In the genomic region with DNA sequence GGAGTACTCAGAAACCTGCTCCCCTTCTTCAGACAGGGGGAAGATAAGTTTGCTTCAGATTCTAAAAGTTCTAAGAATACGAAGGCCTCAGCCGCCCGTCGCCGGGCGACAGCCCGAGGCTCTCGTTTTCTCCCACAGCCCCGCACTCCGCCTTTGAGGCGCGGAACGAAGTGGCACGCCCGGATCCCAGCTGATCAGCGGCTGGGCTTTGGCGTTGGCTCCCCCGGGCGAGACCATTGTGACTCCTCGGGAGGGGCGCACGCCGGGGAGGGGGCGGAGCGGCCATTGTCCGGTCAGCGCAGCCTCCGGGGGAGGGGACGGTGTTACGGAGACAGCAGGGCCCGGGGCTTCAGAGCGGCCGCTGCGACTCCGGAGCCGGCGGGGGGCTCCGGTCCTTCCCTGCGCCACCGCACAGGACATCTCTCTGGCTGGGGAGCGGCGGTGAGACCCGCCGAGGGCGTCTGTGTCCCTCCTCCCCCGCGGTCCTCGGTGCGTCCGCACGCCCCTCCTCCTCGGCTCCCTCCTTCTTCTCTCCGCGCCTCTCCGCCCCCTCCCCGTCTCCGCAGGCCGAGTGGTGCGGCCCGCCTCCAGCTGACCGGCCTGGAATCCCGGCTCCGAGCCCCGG, we compare ENCODE assay signal across 1 cellular context.
TF ChIP-seq lines count a peak whose summit lies in the region.

A gene with protein sequence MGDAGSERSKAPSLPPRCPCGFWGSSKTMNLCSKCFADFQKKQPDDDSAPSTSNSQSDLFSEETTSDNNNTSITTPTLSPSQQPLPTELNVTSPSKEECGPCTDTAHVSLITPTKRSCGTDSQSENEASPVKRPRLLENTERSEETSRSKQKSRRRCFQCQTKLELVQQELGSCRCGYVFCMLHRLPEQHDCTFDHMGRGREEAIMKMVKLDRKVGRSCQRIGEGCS (plus strand): TSS at position 551 of the 625 bp plus-strand sequence. CDS start 219 bp downstream, outside the sequence.

TF ChIP-seq in K562, 482 proteins besides CTCF, POLR2A, EP300 and RAD21 (continued from another document and continues in another):
- TF ChIP-seq, protein P1, sequence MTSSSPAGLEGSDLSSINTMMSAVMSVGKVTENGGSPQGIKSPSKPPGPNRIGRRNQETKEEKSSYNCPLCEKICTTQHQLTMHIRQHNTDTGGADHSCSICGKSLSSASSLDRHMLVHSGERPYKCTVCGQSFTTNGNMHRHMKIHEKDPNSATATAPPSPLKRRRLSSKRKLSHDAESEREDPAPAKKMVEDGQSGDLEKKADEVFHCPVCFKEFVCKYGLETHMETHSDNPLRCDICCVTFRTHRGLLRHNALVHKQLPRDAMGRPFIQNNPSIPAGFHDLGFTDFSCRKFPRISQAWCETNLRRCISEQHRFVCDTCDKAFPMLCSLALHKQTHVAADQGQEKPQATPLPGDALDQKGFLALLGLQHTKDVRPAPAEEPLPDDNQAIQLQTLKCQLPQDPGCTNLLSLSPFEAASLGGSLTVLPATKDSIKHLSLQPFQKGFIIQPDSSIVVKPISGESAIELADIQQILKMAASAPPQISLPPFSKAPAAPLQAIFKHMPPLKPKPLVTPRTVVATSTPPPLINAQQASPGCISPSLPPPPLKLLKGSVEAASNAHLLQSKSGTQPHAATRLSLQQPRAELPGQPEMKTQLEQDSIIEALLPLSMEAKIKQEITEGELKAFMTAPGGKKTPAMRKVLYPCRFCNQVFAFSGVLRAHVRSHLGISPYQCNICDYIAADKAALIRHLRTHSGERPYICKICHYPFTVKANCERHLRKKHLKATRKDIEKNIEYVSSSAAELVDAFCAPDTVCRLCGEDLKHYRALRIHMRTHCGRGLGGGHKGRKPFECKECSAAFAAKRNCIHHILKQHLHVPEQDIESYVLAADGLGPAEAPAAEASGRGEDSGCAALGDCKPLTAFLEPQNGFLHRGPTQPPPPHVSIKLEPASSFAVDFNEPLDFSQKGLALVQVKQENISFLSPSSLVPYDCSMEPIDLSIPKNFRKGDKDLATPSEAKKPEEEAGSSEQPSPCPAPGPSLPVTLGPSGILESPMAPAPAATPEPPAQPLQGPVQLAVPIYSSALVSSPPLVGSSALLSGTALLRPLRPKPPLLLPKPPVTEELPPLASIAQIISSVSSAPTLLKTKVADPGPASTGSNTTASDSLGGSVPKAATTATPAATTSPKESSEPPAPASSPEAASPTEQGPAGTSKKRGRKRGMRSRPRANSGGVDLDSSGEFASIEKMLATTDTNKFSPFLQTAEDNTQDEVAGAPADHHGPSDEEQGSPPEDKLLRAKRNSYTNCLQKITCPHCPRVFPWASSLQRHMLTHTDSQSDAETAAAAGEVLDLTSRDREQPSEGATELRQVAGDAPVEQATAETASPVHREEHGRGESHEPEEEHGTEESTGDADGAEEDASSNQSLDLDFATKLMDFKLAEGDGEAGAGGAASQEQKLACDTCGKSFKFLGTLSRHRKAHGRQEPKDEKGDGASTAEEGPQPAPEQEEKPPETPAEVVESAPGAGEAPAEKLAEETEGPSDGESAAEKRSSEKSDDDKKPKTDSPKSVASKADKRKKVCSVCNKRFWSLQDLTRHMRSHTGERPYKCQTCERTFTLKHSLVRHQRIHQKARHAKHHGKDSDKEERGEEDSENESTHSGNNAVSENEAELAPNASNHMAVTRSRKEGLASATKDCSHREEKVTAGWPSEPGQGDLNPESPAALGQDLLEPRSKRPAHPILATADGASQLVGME (CRISPR knock-in tag; IDR thresholded peaks at IDR 0.05): no peak
- 0 out of 2 replicates have a peak, but pooled peaks have one; percentile 58 for TF ChIP-seq ZNF12 (CRISPR knock-in tag; IDR thresholded peaks at IDR 0.05)
- TF ChIP-seq KDM4B (IDR thresholded peaks at IDR 0.05; ENCODE audit: borderline replicate concordance in 2 of 2, low read depth in 1 of 2): peak in 1 of 2 experiments; percentile 65; a peak in 1 of 4 replicates
- no peak for TF ChIP-seq CCAR2 (IDR thresholded peaks at IDR 0.05; ENCODE audit: low read depth, low read length)
- peak; percentile 10; the same call in 1 of the 2 replicates for TF ChIP-seq PML (IDR thresholded peaks at IDR 0.05; ENCODE audit: low read length)
- no peak for TF ChIP-seq ZNF707 (CRISPR knock-in tag; conservative IDR thresholded peaks at IDR 0.05)
- peak; percentile 66 for TF ChIP-seq PRPF4 (IDR thresholded peaks at IDR 0.05; ENCODE audit: insufficient read depth, low read depth, low read length, poor library complexity, severe bottlenecking)
- no peak for TF ChIP-seq MCM5 (IDR thresholded peaks at IDR 0.05; ENCODE audit: low read depth)
- TF ChIP-seq ZKSCAN1 (IDR thresholded peaks at IDR 0.05; ENCODE audit: low read depth, low read length): no peak; the same call in 1 of the 2 replicates
- TF ChIP-seq TOE1 (IDR thresholded peaks at IDR 0.05; ENCODE audit: borderline replicate concordance): peak; percentile 98
- no peak for TF ChIP-seq TOE1 (CRISPR knock-in tag; IDR thresholded peaks at IDR 0.05; ENCODE audit: borderline replicate concordance, low read depth)
- peak; percentile 45; the same call in 1 of the 2 replicates for TF ChIP-seq TRIM28 (IDR thresholded peaks at IDR 0.05)
- TF ChIP-seq, protein P2, sequence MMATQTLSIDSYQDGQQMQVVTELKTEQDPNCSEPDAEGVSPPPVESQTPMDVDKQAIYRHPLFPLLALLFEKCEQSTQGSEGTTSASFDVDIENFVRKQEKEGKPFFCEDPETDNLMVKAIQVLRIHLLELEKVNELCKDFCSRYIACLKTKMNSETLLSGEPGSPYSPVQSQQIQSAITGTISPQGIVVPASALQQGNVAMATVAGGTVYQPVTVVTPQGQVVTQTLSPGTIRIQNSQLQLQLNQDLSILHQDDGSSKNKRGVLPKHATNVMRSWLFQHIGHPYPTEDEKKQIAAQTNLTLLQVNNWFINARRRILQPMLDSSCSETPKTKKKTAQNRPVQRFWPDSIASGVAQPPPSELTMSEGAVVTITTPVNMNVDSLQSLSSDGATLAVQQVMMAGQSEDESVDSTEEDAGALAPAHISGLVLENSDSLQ (IDR thresholded peaks at IDR 0.05): peak; percentile 30; the same call in 1 of the 2 replicates
- TF ChIP-seq KLF13 (tag; IDR thresholded peaks at IDR 0.05; ENCODE audit: borderline replicate concordance, low read depth): peak; percentile 92
- TF ChIP-seq HDAC3 (IDR thresholded peaks at IDR 0.05; ENCODE audit: borderline replicate concordance, partially characterized antibody): peak; percentile 61
- TF ChIP-seq POLR2G (IDR thresholded peaks at IDR 0.05; ENCODE audit: low read depth, low read length): peak; percentile 88
- TF ChIP-seq XRCC5 (IDR thresholded peaks at IDR 0.05; ENCODE audit: low read depth, low read length): peak; percentile 80; the same call in 1 of the 2 replicates
- TF ChIP-seq DPF2 (IDR thresholded peaks at IDR 0.05): peak; percentile 7; the same call in 1 of the 2 replicates
- TF ChIP-seq TEAD1 (CRISPR knock-in tag; IDR thresholded peaks at IDR 0.05): peak in 1 of 2 experiments; percentile 61; a peak in 2 of 4 replicates
- peak; percentile 66 to 94 (median 90) for TF ChIP-seq YY1 (IDR thresholded peaks at IDR 0.05; ENCODE audit: borderline replicate concordance in 1 of 3, control insufficient read depth in 1 of 3, extremely low read depth in 1 of 3, insufficient read depth in 3 of 3, insufficient read length in 1 of 3, insufficient replicate concordance in 2 of 3, low read depth in 1 of 3, low read length in 2 of 3)
- TF ChIP-seq CBX2 (IDR thresholded peaks at IDR 0.05; ENCODE audit: insufficient read depth, low read length, poor library complexity, severe bottlenecking): no peak
- peak in 1 of 2 experiments; percentile 18; a peak in 2 of 4 replicates for TF ChIP-seq RCOR1 (IDR thresholded peaks at IDR 0.05; ENCODE audit: borderline replicate concordance in 1 of 2, low read depth in 2 of 2, low read length in 2 of 2)
- TF ChIP-seq NR2C2 (CRISPR knock-in tag; IDR thresholded peaks at IDR 0.05): no peak
- TF ChIP-seq NR2C2 (tag; IDR thresholded peaks at IDR 0.05): peak; percentile 62; the same call in 1 of the 2 replicates
- TF ChIP-seq CXXC5 (CRISPR knock-in tag; IDR thresholded peaks at IDR 0.05): peak; percentile 99
- TF ChIP-seq, protein P3, sequence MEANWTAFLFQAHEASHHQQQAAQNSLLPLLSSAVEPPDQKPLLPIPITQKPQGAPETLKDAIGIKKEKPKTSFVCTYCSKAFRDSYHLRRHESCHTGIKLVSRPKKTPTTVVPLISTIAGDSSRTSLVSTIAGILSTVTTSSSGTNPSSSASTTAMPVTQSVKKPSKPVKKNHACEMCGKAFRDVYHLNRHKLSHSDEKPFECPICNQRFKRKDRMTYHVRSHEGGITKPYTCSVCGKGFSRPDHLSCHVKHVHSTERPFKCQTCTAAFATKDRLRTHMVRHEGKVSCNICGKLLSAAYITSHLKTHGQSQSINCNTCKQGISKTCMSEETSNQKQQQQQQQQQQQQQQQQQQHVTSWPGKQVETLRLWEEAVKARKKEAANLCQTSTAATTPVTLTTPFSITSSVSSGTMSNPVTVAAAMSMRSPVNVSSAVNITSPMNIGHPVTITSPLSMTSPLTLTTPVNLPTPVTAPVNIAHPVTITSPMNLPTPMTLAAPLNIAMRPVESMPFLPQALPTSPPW (CRISPR knock-in tag; IDR thresholded peaks at IDR 0.05): peak; percentile 93
- peak; percentile 17; the same call in 1 of the 2 replicates for TF ChIP-seq STAT5A (IDR thresholded peaks at IDR 0.05; ENCODE audit: borderline replicate concordance, low read length)
- TF ChIP-seq, protein P4, sequence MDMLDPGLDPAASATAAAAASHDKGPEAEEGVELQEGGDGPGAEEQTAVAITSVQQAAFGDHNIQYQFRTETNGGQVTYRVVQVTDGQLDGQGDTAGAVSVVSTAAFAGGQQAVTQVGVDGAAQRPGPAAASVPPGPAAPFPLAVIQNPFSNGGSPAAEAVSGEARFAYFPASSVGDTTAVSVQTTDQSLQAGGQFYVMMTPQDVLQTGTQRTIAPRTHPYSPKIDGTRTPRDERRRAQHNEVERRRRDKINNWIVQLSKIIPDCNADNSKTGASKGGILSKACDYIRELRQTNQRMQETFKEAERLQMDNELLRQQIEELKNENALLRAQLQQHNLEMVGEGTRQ (CRISPR knock-in tag; IDR thresholded peaks at IDR 0.05): peak; percentile 39; the same call in 1 of the 2 replicates
- TF ChIP-seq BRD9 (IDR thresholded peaks at IDR 0.05; ENCODE audit: low read depth, partially characterized antibody): no peak
- TF ChIP-seq, protein P5, sequence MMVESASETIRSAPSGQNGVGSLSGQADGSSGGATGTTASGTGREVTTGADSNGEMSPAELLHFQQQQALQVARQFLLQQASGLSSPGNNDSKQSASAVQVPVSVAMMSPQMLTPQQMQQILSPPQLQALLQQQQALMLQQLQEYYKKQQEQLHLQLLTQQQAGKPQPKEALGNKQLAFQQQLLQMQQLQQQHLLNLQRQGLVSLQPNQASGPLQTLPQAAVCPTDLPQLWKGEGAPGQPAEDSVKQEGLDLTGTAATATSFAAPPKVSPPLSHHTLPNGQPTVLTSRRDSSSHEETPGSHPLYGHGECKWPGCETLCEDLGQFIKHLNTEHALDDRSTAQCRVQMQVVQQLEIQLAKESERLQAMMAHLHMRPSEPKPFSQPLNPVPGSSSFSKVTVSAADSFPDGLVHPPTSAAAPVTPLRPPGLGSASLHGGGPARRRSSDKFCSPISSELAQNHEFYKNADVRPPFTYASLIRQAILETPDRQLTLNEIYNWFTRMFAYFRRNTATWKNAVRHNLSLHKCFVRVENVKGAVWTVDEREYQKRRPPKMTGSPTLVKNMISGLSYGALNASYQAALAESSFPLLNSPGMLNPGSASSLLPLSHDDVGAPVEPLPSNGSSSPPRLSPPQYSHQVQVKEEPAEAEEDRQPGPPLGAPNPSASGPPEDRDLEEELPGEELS (CRISPR knock-in tag; IDR thresholded peaks at IDR 0.05; ENCODE audit: borderline replicate concordance): no peak
- TF ChIP-seq, protein P6, sequence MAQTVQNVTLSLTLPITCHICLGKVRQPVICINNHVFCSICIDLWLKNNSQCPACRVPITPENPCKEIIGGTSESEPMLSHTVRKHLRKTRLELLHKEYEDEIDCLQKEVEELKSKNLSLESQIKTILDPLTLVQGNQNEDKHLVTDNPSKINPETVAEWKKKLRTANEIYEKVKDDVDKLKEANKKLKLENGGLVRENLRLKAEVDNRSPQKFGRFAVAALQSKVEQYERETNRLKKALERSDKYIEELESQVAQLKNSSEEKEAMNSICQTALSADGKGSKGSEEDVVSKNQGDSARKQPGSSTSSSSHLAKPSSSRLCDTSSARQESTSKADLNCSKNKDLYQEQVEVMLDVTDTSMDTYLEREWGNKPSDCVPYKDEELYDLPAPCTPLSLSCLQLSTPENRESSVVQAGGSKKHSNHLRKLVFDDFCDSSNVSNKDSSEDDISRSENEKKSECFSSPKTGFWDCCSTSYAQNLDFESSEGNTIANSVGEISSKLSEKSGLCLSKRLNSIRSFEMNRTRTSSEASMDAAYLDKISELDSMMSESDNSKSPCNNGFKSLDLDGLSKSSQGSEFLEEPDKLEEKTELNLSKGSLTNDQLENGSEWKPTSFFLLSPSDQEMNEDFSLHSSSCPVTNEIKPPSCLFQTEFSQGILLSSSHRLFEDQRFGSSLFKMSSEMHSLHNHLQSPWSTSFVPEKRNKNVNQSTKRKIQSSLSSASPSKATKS (CRISPR knock-in tag; IDR thresholded peaks at IDR 0.05): no peak
- TF ChIP-seq ZNF551 (CRISPR knock-in tag; IDR thresholded peaks at IDR 0.05): no peak
- TF ChIP-seq, protein P7, sequence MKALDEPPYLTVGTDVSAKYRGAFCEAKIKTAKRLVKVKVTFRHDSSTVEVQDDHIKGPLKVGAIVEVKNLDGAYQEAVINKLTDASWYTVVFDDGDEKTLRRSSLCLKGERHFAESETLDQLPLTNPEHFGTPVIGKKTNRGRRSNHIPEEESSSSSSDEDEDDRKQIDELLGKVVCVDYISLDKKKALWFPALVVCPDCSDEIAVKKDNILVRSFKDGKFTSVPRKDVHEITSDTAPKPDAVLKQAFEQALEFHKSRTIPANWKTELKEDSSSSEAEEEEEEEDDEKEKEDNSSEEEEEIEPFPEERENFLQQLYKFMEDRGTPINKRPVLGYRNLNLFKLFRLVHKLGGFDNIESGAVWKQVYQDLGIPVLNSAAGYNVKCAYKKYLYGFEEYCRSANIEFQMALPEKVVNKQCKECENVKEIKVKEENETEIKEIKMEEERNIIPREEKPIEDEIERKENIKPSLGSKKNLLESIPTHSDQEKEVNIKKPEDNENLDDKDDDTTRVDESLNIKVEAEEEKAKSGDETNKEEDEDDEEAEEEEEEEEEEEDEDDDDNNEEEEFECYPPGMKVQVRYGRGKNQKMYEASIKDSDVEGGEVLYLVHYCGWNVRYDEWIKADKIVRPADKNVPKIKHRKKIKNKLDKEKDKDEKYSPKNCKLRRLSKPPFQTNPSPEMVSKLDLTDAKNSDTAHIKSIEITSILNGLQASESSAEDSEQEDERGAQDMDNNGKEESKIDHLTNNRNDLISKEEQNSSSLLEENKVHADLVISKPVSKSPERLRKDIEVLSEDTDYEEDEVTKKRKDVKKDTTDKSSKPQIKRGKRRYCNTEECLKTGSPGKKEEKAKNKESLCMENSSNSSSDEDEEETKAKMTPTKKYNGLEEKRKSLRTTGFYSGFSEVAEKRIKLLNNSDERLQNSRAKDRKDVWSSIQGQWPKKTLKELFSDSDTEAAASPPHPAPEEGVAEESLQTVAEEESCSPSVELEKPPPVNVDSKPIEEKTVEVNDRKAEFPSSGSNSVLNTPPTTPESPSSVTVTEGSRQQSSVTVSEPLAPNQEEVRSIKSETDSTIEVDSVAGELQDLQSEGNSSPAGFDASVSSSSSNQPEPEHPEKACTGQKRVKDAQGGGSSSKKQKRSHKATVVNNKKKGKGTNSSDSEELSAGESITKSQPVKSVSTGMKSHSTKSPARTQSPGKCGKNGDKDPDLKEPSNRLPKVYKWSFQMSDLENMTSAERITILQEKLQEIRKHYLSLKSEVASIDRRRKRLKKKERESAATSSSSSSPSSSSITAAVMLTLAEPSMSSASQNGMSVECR (CRISPR knock-in tag; IDR thresholded peaks at IDR 0.05): peak; percentile 78
- TF ChIP-seq TBP (optimal IDR thresholded peaks at IDR 0.05; ENCODE audit: low read depth, low read length): no peak
- no peak for TF ChIP-seq FOXK1 (CRISPR knock-in tag; IDR thresholded peaks at IDR 0.05; ENCODE audit: borderline replicate concordance)
- TF ChIP-seq CTBP1 (IDR thresholded peaks at IDR 0.05; ENCODE audit: borderline replicate concordance): peak; percentile 81
- TF ChIP-seq CREB1 (IDR thresholded peaks at IDR 0.05): peak; percentile 47; the same call in 1 of the 2 replicates
- no peak for TF ChIP-seq CREB1 (CRISPR knock-in tag; IDR thresholded peaks at IDR 0.05)
- TF ChIP-seq GATA2 (CRISPR knock-in tag; IDR thresholded peaks at IDR 0.05): no peak
